In the genomic region with DNA sequence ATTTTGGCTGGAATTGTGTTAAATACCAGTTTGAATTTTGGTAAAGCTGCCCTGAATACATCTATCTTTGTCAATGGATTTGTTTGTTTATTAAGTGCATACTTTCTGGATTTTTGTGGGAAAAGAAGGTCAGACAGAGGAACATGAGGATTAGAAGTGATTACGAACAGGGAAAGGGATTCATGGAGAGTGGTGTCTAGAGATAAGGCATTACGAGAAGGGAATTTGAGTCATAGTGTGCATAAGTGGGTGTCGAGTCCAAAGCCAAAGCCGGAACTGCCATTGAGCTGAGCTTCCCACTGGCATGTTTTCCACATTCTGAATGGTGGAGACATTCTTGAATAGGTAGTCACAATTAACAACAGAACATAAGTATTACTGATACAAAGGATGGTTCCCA, we compare ENCODE assay signal across 11 cellular contexts.
DNase-seq lines count a peak whose midpoint lies in the region; TF ChIP-seq lines count a peak whose summit lies in the region.
"Had no signal": no experiment of that assay in that cellular context is flagged by ENCODE, and none has a peak within 500 bp of the region (broad histone marks: within the 10 kb centered on the region; RNA-seq: fewer than 3 reads in every experiment).

No MANE protein-coding gene starts in this region.

- no peak overlapping the region for H3K14ac ChIP-seq in mesenchymal stem cell (ENCODE audit: low read length in 2 of 2)

- no peaks in the 10 kb centered on the region for H3K36me3 ChIP-seq in mesenchymal stem cell (ENCODE audit: control insufficient read depth in 1 of 2, insufficient read depth in 2 of 2, low read depth in 1 of 2, low read length in 2 of 2)

- H2BK15ac ChIP-seq in mesenchymal stem cell (ENCODE audit: low read depth, poor library complexity, severe bottlenecking): no peak overlapping the region

- no peak overlapping the region for H3K4me2 ChIP-seq in mesenchymal stem cell (ENCODE audit: low read length, poor library complexity, severe bottlenecking)

- peak overlapping the region; percentile 64 for H3K27ac ChIP-seq in mesenchymal stem cell (ENCODE audit: low read length, poor library complexity, severe bottlenecking)

- no peak overlapping the region for H3K4ac ChIP-seq in mesenchymal stem cell (ENCODE audit: low read depth in 1 of 2, low read length in 2 of 2)

- no peak overlapping the region for H3K9ac ChIP-seq in mesenchymal stem cell (ENCODE audit: low read length)

- no peak overlapping the region for H3K23ac ChIP-seq in mesenchymal stem cell (ENCODE audit: low read length in 2 of 2)

- H2AK5ac ChIP-seq in mesenchymal stem cell (ENCODE audit: low read length, severe bottlenecking): no peak overlapping the region

- no peak overlapping the region for H2BK12ac ChIP-seq in mesenchymal stem cell (ENCODE audit: low read length in 2 of 2)

- DNase-seq in AG09309 (ENCODE audit: low read depth) (peak; percentile 99), NCI-H226 (peak; percentile 99), dedifferentiated amniotic fluid mesenchymal stem cell (ENCODE audit: extremely low spot score) (peak; percentile 96), mesenchymal stem cell (peak; percentile 97), DMS153 treated with DMSO at 0.1 percent for 48 hours (lab: John Stamatoyannopoulos, UW; ENCODE audit: unreplicated experiment) (no peak), KG1 (lab: John Stamatoyannopoulos, UW) (no peak), HuH-7.5 (ENCODE audit: low spot score) (no peak), NCI-H1417 treated with DMSO at 0.1 percent for 48 hours (lab: John Stamatoyannopoulos, UW) (no peak)
- DNase-seq: CD4-positive, alpha-beta memory T cell; natural killer cell; NCI-H2171 had no signal

- no peak for TF ChIP-seq CTCF in AG09309 (IDR thresholded peaks at IDR 0.05; ENCODE audit: control insufficient read depth, insufficient read depth, low read depth, low read length, missing control alignments)

- no peak overlapping the region for H4K8ac ChIP-seq in mesenchymal stem cell (ENCODE audit: low read length)

- H2BK120ac ChIP-seq in mesenchymal stem cell (ENCODE audit: low read depth, low read length): no peak overlapping the region

- H3K18ac ChIP-seq in mesenchymal stem cell (ENCODE audit: low read depth in 1 of 2, low read length in 2 of 2): peak overlapping the region in 1 of 2 experiments; percentile 21

- no peaks in the 10 kb centered on the region for H3K79me1 ChIP-seq in mesenchymal stem cell (replicated peaks; ENCODE audit: low read length, poor library complexity, severe bottlenecking)

- no peaks in the 10 kb centered on the region for H3K27me3 ChIP-seq in mesenchymal stem cell (ENCODE audit: control insufficient read depth in 1 of 2, insufficient read depth in 1 of 2, low read length in 2 of 2)

- no peak overlapping the region for H2BK5ac ChIP-seq in mesenchymal stem cell (ENCODE audit: low read depth, low read length, poor library complexity, severe bottlenecking)

- no peak overlapping the region for H3K4me3 ChIP-seq in AG09309 (ENCODE audit: control insufficient read depth, low read depth, low read length)
- H3K4me3 ChIP-seq in mesenchymal stem cell (ENCODE audit: insufficient read depth in 1 of 2, low read depth in 1 of 2, low read length in 2 of 2): no peak overlapping the region

- no peaks in the 10 kb centered on the region for H3K9me3 ChIP-seq in mesenchymal stem cell (ENCODE audit: control insufficient read depth, low read length)

- 0% methylated on average over 4 of the region's 4 CpGs for WGBS in mesenchymal stem cell

- no peak overlapping the region for H2AFZ ChIP-seq in mesenchymal stem cell (ENCODE audit: low read depth, low read length)

- H3K4me1 ChIP-seq in mesenchymal stem cell (ENCODE audit: control insufficient read depth, insufficient read depth, low read depth, low read length): no peaks in the 10 kb centered on the region

- H4K91ac ChIP-seq in mesenchymal stem cell (ENCODE audit: low read length): no peak overlapping the region

Comparison
In these comparisons a context has a peak if more than half of its experiments do, and no peak if none do; other contexts are left out.
1. DNase-seq: peak in AG09309 (single experiment), NCI-H226 (single experiment), dedifferentiated amniotic fluid mesenchymal stem cell (single experiment) and mesenchymal stem cell (single experiment); none in DMS153 treated with DMSO at 0.1 percent for 48 hours (single experiment), KG1 (single experiment), HuH-7.5 (single experiment) and NCI-H1417 treated with DMSO at 0.1 percent for 48 hours (single experiment).